8 cellular contexts compared by ENCODE assay signal in genomic region chr22:40348025-40348658, GRCh38. TPM values are rescaled to one million over a fixed set of nuclear protein-coding genes. Genes with fewer than 3 reads are reported as not detected.
A peak's percentile ranks its signal among the peaks of the same experiment; 100 is the strongest.
DNase-seq lines count a peak whose midpoint lies in the region; ATAC-seq and TF ChIP-seq lines count a peak whose summit lies in the region.

No MANE protein-coding gene starts in this region.

- H3K27ac ChIP-seq in SJCRH30 = no peak overlapping the region

- peaks cover 24% of the 10 kb centered on the region for H3K36me3 ChIP-seq in SJCRH30

- DNase-seq in CMK (ENCODE audit: low read depth) = peak; percentile 38
- DNase-seq in HFFc6 = peak; percentile 51
- peak; percentile 24 to 55 for DNase-seq in SJCRH30
- DNase-seq in activated naive CD4-positive, alpha-beta T cell treated with anti-CD3 and anti-CD28 coated beads, Interleukin-2, amount 10 ng/mL, durations not matched to agents 7 days and 5 days = peak; percentile 83
- peak in 41 of 42 donors; percentile 32 to 85 (median 66) for DNase-seq in head of caudate nucleus
- peak; percentile 32 for DNase-seq in retina
- DNase-seq in NCI-H187 (lab: John Stamatoyannopoulos, UW) = no peak

- peaks cover 21% of the 10 kb centered on the region for H3K4me1 Mint-ChIP-seq in HFFc6 (ENCODE audit: low read depth)
- H3K4me1 Mint-ChIP-seq in activated naive CD4-positive, alpha-beta T cell treated with anti-CD3 and anti-CD28 coated beads, Interleukin-2, amount 10 ng/mL, durations not matched to agents 7 days and 5 days = peaks cover 39% of the 10 kb centered on the region

- ATAC-seq in HG03342 (IDR thresholded peaks at IDR 0.05; ENCODE audit: unreplicated experiment) = no peak

- no peaks in the 10 kb centered on the region for H3K9me3 Mint-ChIP-seq in HFFc6
- no peaks in the 10 kb centered on the region for H3K9me3 Mint-ChIP-seq in activated naive CD4-positive, alpha-beta T cell treated with anti-CD3 and anti-CD28 coated beads, Interleukin-2, amount 10 ng/mL, durations not matched to agents 7 days and 5 days

- H3K4me1 ChIP-seq in SJCRH30 = no peaks in the 10 kb centered on the region; the same call in 1 of the 2 replicates

- no peaks in the 10 kb centered on the region for H3K27me3 Mint-ChIP-seq in HFFc6 (ENCODE audit: insufficient read depth)
- H3K27me3 Mint-ChIP-seq in activated naive CD4-positive, alpha-beta T cell treated with anti-CD3 and anti-CD28 coated beads, Interleukin-2, amount 10 ng/mL, durations not matched to agents 7 days and 5 days = no peaks in the 10 kb centered on the region

- peak; percentile 83 for TF ChIP-seq CTCF in HFFc6 (IDR thresholded peaks at IDR 0.05)

- H3K9me3 ChIP-seq in SJCRH30 (replicated peaks) = no peaks in the 10 kb centered on the region

- H3K36me3 Mint-ChIP-seq in HFFc6 (ENCODE audit: low read depth) = peaks cover 12% of the 10 kb centered on the region
- peaks cover 34% of the 10 kb centered on the region for H3K36me3 Mint-ChIP-seq in activated naive CD4-positive, alpha-beta T cell treated with anti-CD3 and anti-CD28 coated beads, Interleukin-2, amount 10 ng/mL, durations not matched to agents 7 days and 5 days

- H3K27ac Mint-ChIP-seq in HFFc6 = peak overlapping the region; percentile 98
- peak overlapping the region; percentile 100 for H3K27ac Mint-ChIP-seq in activated naive CD4-positive, alpha-beta T cell treated with anti-CD3 and anti-CD28 coated beads, Interleukin-2, amount 10 ng/mL, durations not matched to agents 7 days and 5 days

- H3K4me3 ChIP-seq in SJCRH30 = peak overlapping the region; percentile 94

- no peaks in the 10 kb centered on the region for H3K27me3 ChIP-seq in SJCRH30

- H3K4me3 Mint-ChIP-seq in HFFc6 = peak overlapping the region; percentile 100
- peak overlapping the region; percentile 98 for H3K4me3 Mint-ChIP-seq in activated naive CD4-positive, alpha-beta T cell treated with anti-CD3 and anti-CD28 coated beads, Interleukin-2, amount 10 ng/mL, durations not matched to agents 7 days and 5 days

- intact Hi-C loops in head of caudate nucleus (cut with DNase I) = loop anchor here (5.0 to 10.0 kb wide), 3 partner anchors 171 to 816 kb away; partner anchors contain the start of genes RPS19BP1 and TNRC6B

- CTCF ChIA-PET in activated naive CD4-positive, alpha-beta T cell treated with anti-CD3 and anti-CD28 coated beads, Interleukin-2, amount 10 ng/mL, durations not matched to agents 7 days and 5 days (lab: Charles Lee) = interaction anchor here (0.6 to 4.0 kb wide), 44 partner anchors 9 to 813 kb away, joined by 3 to 28 read pairs (median 3); partner anchors contain the start of gene TNRC6B

RNA-seq across cellular contexts. Expression of gene ADSL, which starts 1.8 kb away (rescaled TPM):
- 10 to 100 TPM; 60.6 to 73.8 (median 70.9) TPM for total RNA-seq in HFFc6 (2021; fragmentation: NEBNext Ultra II Directional; extraction: Animal tissue kit (Norgen Biotek cat#: 25700))
- total RNA-seq in SJCRH30 (2014; rRNA removed; shearing (Covaris generic)) = 134 TPM in 2 replicates

RNA-seq across cellular contexts. Expression of gene SGSM3, which starts 22.3 kb away (rescaled TPM):
- 10 to 100 TPM; 41.3 to 52.1 (median 45.5) TPM for total RNA-seq in HFFc6 (2021; fragmentation: NEBNext Ultra II Directional; extraction: Animal tissue kit (Norgen Biotek cat#: 25700))
- 17.0 and 25.1 TPM in 2 replicates for total RNA-seq in SJCRH30 (2014; rRNA removed; shearing (Covaris generic))

Comparison
In these comparisons a context has a peak if more than half of its experiments do, and no peak if none do; other contexts are left out.
1. DNase-seq: peak in CMK (single experiment), HFFc6 (single experiment), SJCRH30 (2 of 2), activated naive CD4-positive, alpha-beta T cell treated with anti-CD3 and anti-CD28 coated beads, Interleukin-2, amount 10 ng/mL, durations not matched to agents 7 days and 5 days (single experiment), head of caudate nucleus (41 of 42) and retina (single experiment); none in NCI-H187 (0 of 2).